Comparison of ENCODE assay signal across 24 cellular contexts in the genomic region with DNA sequence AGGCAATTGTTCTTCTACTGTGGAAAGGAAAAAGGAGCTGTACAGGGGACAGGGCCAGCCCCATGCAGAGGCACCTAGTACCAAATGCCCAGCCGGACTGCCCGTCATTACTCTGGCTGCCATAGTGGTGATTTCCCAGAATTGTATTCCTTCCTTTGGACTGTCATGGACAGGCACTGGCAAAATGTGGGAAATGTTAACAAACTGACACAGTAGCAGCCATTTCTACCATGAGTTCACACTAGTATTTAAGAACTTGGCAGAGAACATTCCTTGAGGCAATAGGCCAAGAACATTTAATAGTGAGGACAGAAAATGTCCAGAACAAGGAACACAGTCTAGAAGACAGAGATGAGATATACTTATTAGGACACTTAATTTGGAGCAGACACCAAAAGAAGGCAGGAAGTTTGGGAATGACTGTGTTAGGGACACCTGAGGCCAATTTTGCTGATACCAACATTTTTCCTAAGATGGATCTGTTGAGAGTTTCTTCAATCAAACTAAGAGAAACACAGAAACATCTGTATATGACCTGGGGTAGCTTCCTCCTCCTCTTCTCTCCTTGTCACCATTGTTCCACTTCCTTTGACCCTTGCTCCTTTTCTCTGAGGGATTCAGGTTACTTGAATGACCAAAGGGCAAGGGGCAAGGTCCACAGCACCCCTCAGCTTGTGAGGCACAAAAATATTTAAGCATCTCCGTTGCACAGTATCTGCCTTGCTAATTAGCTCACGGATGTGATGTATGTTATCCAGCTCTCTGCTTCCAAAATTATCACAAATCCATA. TPM values are rescaled to one million over a fixed set of nuclear protein-coding genes. Genes with fewer than 3 reads are reported as not detected.
A peak's percentile ranks its signal among the peaks of the same experiment; 100 is the strongest.
DNase-seq lines count a peak whose midpoint lies in the region; ATAC-seq and TF ChIP-seq lines count a peak whose summit lies in the region.
"Had no signal": no experiment of that assay in that cellular context is flagged by ENCODE, and none has a peak within 500 bp of the region (broad histone marks: within the 10 kb centered on the region; RNA-seq: fewer than 3 reads in every experiment).

No MANE protein-coding gene starts in this region.

- TF ChIP-seq EP300 in esophagus muscularis mucosa (IDR thresholded peaks at IDR 0.05) = peak; percentile 67
- no peak for TF ChIP-seq EP300 in suprapubic skin (IDR thresholded peaks at IDR 0.05)

- intact Hi-C loops in esophagus muscularis mucosa (cut with DNase I) = loop anchor here (5.0 kb wide), 1 partner anchor 244 kb away; no protein-coding TSS in a partner anchor

- 63% methylated on average over 4 of the region's 4 CpGs for WGBS in esophagus muscularis mucosa
- WGBS in suprapubic skin = 90% methylated on average over 4 of the region's 4 CpGs

- H3K9me3 Mint-ChIP-seq in activated naive CD8-positive, alpha-beta T cell (ENCODE audit: low read depth) = no peaks in the 10 kb centered on the region
- H3K9me3 Mint-ChIP-seq in activated naive CD8-positive, alpha-beta T cell treated with anti-CD3 and anti-CD28 coated beads, Interleukin-2, amount 50 U/mL, for 24 hours = no peaks in the 10 kb centered on the region
- H3K9me3 Mint-ChIP-seq: activated CD4-positive, alpha-beta memory T cell treated with anti-CD3 and anti-CD28 coated beads for 36 hours; activated naive CD4-positive, alpha-beta T cell treated with anti-CD3 and anti-CD28 coated beads, Interleukin-2, amount 10 ng/mL, durations not matched to agents 7 days and 5 days; activated T-cell treated with anti-CD3 and anti-CD28 coated beads, Interleukin-2, amount 50 U/mL, for 24 hours had no signal

- no peaks in the 10 kb centered on the region for H3K36me3 Mint-ChIP-seq in activated naive CD8-positive, alpha-beta T cell
- no peaks in the 10 kb centered on the region for H3K36me3 Mint-ChIP-seq in activated naive CD8-positive, alpha-beta T cell treated with anti-CD3 and anti-CD28 coated beads, Interleukin-2, amount 50 U/mL, for 24 hours (ENCODE audit: low read depth)
- H3K36me3 Mint-ChIP-seq: activated CD4-positive, alpha-beta memory T cell treated with anti-CD3 and anti-CD28 coated beads for 36 hours; activated naive CD4-positive, alpha-beta T cell treated with anti-CD3 and anti-CD28 coated beads, Interleukin-2, amount 10 ng/mL, durations not matched to agents 7 days and 5 days had no signal

- no peak overlapping the region for H3K4me3 Mint-ChIP-seq in activated naive CD8-positive, alpha-beta T cell
- H3K4me3 Mint-ChIP-seq in activated naive CD8-positive, alpha-beta T cell treated with anti-CD3 and anti-CD28 coated beads, Interleukin-2, amount 50 U/mL, for 24 hours = no peak overlapping the region
- H3K4me3 Mint-ChIP-seq: activated CD4-positive, alpha-beta memory T cell treated with anti-CD3 and anti-CD28 coated beads for 36 hours; activated naive CD4-positive, alpha-beta T cell treated with anti-CD3 and anti-CD28 coated beads, Interleukin-2, amount 10 ng/mL, durations not matched to agents 7 days and 5 days; activated T-cell treated with anti-CD3 and anti-CD28 coated beads, Interleukin-2, amount 50 U/mL, for 24 hours had no signal

- no peaks in the 10 kb centered on the region for H3K27me3 Mint-ChIP-seq in activated naive CD8-positive, alpha-beta T cell
- H3K27me3 Mint-ChIP-seq in activated naive CD8-positive, alpha-beta T cell treated with anti-CD3 and anti-CD28 coated beads, Interleukin-2, amount 50 U/mL, for 24 hours = no peaks in the 10 kb centered on the region
- H3K27me3 Mint-ChIP-seq: activated naive CD4-positive, alpha-beta T cell treated with anti-CD3 and anti-CD28 coated beads, Interleukin-2, amount 10 ng/mL, durations not matched to agents 7 days and 5 days had no signal

- H3K27ac ChIP-seq in esophagus muscularis mucosa (replicated peaks in 1 of 4) = peak overlapping the region; percentile 69 to 81 (median 78)
- peak overlapping the region; percentile 78 to 80 for H3K27ac ChIP-seq in mucosa of rectum (ENCODE audit: low read depth in 2 of 2, low read length in 2 of 2)
- H3K27ac ChIP-seq in suprapubic skin = peak overlapping the region; percentile 40
- H3K27ac ChIP-seq: 22Rv1, WERI-Rb-1 had no signal

- H3K36me3 ChIP-seq in esophagus muscularis mucosa (no peaks in the 10 kb centered on the region), mucosa of rectum (ENCODE audit: control insufficient read depth in 2 of 2, insufficient read depth in 2 of 2, low read length in 2 of 2) (peaks cover 2 to 29% of the 10 kb centered on the region in 2 donors), suprapubic skin (no peaks in the 10 kb centered on the region)
- H3K36me3 ChIP-seq: WERI-Rb-1 had no signal

- H3K4me3 ChIP-seq in esophagus muscularis mucosa (peak overlapping the region in 1 of 4 donors; percentile 18), mucosa of rectum (ENCODE audit: low read length in 2 of 2) (no peak overlapping the region), suprapubic skin (no peak overlapping the region)

- no peaks in the 10 kb centered on the region for H3K27me3 ChIP-seq in esophagus muscularis mucosa
- no peaks in the 10 kb centered on the region for H3K27me3 ChIP-seq in mucosa of rectum (ENCODE audit: control insufficient read depth in 2 of 2, insufficient read depth in 2 of 2, low read length in 2 of 2)
- H3K27me3 ChIP-seq in suprapubic skin = no peaks in the 10 kb centered on the region

- no peak for DNase-seq in activated naive CD8-positive, alpha-beta T cell treated with anti-CD3 and anti-CD28 coated beads, Interleukin-2, amount 50 U/mL, for 24 hours
- DNase-seq in esophagus muscularis mucosa (ENCODE audit: extremely low spot score) (no peak), suprapubic skin (ENCODE audit: low spot score in 2 of 2) (no peak), AG08395 (ENCODE audit: low spot score) (no peak), DMS53 (lab: John Stamatoyannopoulos, UW) (no peak)
- DNase-seq: activated CD4-positive, alpha-beta memory T cell treated with anti-CD3 and anti-CD28 coated beads for 36 hours; activated naive CD4-positive, alpha-beta T cell treated with anti-CD3 and anti-CD28 coated beads, Interleukin-2, amount 10 ng/mL, durations not matched to agents 7 days and 5 days; activated T-cell treated with anti-CD3 and anti-CD28 coated beads, Interleukin-2, amount 50 U/mL, for 24 hours; DMS153; effector CD8-positive, alpha-beta T cell; Karpas-422; midbrain; NCI-H1092 treated with DMSO at 0.1 percent for 48 hours; NCI-H2107; NCI-H526 treated with DMSO at 0.1 percent for 48 hours; nucleus accumbens; SIG-M5; substantia nigra; WERI-Rb-1 had no signal

- H3K9me3 ChIP-seq in esophagus muscularis mucosa (no peaks in the 10 kb centered on the region), mucosa of rectum (ENCODE audit: control insufficient read depth in 2 of 2, low read length in 2 of 2) (no peaks in the 10 kb centered on the region), suprapubic skin (no peaks in the 10 kb centered on the region)

- TF ChIP-seq CTCF in esophagus muscularis mucosa (IDR thresholded peaks at IDR 0.05) (no peak), suprapubic skin (IDR thresholded peaks at IDR 0.05) (no peak)

- H3K9ac ChIP-seq in mucosa of rectum (ENCODE audit: low read depth in 1 of 2, low read length in 2 of 2) = no peak overlapping the region

- ATAC-seq in activated naive CD8-positive, alpha-beta T cell treated with anti-CD3 and anti-CD28 coated beads, Interleukin-2, amount 50 U/mL, for 24 hours = no peak
- ATAC-seq in GM21717 (IDR thresholded peaks at IDR 0.05; ENCODE audit: unreplicated experiment) = no peak
- ATAC-seq: sciatic nerve had no signal

- H3K4me1 Mint-ChIP-seq in activated naive CD8-positive, alpha-beta T cell (ENCODE audit: low read depth) = peaks cover 14% of the 10 kb centered on the region
- peaks cover 39% of the 10 kb centered on the region for H3K4me1 Mint-ChIP-seq in activated naive CD8-positive, alpha-beta T cell treated with anti-CD3 and anti-CD28 coated beads, Interleukin-2, amount 50 U/mL, for 24 hours

- TF ChIP-seq POLR2A in esophagus muscularis mucosa (IDR thresholded peaks at IDR 0.05; ENCODE audit: low read depth) = no peak
- TF ChIP-seq POLR2A in suprapubic skin (IDR thresholded peaks at IDR 0.05) = no peak

- H3K4me1 ChIP-seq in esophagus muscularis mucosa (peaks cover 23 to 55% (median 42%) of the 10 kb centered on the region in 4 donors), mucosa of rectum (ENCODE audit: control insufficient read depth in 2 of 2, insufficient read depth in 2 of 2, low read length in 2 of 2) (peaks cover 16 to 41% of the 10 kb centered on the region in 2 donors), suprapubic skin (peaks cover 46% of the 10 kb centered on the region)

- H3K27ac Mint-ChIP-seq in activated naive CD8-positive, alpha-beta T cell = peak overlapping the region; percentile 18
- H3K27ac Mint-ChIP-seq in activated naive CD8-positive, alpha-beta T cell treated with anti-CD3 and anti-CD28 coated beads, Interleukin-2, amount 50 U/mL, for 24 hours = no peak overlapping the region
- H3K27ac Mint-ChIP-seq: activated CD4-positive, alpha-beta memory T cell treated with anti-CD3 and anti-CD28 coated beads for 36 hours; activated naive CD4-positive, alpha-beta T cell treated with anti-CD3 and anti-CD28 coated beads, Interleukin-2, amount 10 ng/mL, durations not matched to agents 7 days and 5 days; activated T-cell treated with anti-CD3 and anti-CD28 coated beads, Interleukin-2, amount 50 U/mL, for 24 hours had no signal

RNA-seq across cellular contexts. Expression of gene ADTRP, which starts 14.9 kb away (rescaled TPM):
- total RNA-seq in esophagus muscularis mucosa (under 1 TPM in 2 of 4 donors, not detected in 2; 0.66 to 0.92 TPM), suprapubic skin (10 to 100 TPM; 19.6 to 39.5 (median 26.2) TPM)

Comparison
In these comparisons a context has a peak if more than half of its experiments do, and no peak if none do; other contexts are left out.
1. RNA of gene ADTRP, which starts 14.9 kb away (total RNA-seq): 19.6 to 39.5 TPM in suprapubic skin; 0.66 to 0.92 TPM in esophagus muscularis mucosa; every median in the first group is over 10 times any median in the second.
2. Peak in every context shown above with its lines, with median percentiles within 50 percentile points of each other: H3K27ac ChIP-seq.